ENCODE assay signal across 1 cellular context in the genomic region with DNA sequence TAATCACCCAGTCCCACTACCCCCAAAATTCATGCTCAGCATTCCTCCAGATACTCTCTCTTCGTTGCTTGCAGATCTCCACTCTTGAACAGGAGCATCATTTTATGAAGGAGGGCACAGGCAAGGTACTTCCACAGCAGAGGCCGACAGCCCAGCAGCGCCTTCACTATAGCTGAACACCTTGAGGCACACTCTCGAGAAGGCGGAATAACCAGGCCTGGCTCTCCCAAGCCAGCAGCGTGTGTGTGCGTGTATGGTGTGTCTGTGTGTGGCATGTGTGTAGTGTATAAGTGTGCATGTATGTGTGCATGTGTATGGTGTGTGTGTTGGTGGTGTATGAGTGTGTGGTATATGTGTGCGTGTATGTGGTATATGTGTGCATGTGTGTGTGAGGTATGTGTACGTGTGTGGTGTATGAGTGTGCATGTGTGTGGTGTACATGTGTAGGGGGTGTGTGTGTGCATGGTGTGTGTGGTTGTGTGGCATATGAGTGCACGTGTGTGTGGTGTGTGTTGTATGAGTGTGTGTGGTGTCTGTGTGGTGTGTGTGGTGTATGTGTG.
TF ChIP-seq lines count a peak whose summit lies in the region.

No MANE protein-coding gene starts in this region.

TF ChIP-seq in K562, 482 proteins besides CTCF, POLR2A, EP300 and RAD21 (continued from another document):
- TF ChIP-seq, protein P1, sequence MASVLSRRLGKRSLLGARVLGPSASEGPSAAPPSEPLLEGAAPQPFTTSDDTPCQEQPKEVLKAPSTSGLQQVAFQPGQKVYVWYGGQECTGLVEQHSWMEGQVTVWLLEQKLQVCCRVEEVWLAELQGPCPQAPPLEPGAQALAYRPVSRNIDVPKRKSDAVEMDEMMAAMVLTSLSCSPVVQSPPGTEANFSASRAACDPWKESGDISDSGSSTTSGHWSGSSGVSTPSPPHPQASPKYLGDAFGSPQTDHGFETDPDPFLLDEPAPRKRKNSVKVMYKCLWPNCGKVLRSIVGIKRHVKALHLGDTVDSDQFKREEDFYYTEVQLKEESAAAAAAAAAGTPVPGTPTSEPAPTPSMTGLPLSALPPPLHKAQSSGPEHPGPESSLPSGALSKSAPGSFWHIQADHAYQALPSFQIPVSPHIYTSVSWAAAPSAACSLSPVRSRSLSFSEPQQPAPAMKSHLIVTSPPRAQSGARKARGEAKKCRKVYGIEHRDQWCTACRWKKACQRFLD (CRISPR knock-in tag; IDR thresholded peaks at IDR 0.05), result no peak
- TF ChIP-seq HNRNPLL (IDR thresholded peaks at IDR 0.05; ENCODE audit: low read depth, low read length, poor library complexity, severe bottlenecking) (no peak), RUNX1 (IDR thresholded peaks at IDR 0.05; ENCODE audit: low read depth) (no peak)
